17 cellular contexts compared by ENCODE assay signal in the genomic region with DNA sequence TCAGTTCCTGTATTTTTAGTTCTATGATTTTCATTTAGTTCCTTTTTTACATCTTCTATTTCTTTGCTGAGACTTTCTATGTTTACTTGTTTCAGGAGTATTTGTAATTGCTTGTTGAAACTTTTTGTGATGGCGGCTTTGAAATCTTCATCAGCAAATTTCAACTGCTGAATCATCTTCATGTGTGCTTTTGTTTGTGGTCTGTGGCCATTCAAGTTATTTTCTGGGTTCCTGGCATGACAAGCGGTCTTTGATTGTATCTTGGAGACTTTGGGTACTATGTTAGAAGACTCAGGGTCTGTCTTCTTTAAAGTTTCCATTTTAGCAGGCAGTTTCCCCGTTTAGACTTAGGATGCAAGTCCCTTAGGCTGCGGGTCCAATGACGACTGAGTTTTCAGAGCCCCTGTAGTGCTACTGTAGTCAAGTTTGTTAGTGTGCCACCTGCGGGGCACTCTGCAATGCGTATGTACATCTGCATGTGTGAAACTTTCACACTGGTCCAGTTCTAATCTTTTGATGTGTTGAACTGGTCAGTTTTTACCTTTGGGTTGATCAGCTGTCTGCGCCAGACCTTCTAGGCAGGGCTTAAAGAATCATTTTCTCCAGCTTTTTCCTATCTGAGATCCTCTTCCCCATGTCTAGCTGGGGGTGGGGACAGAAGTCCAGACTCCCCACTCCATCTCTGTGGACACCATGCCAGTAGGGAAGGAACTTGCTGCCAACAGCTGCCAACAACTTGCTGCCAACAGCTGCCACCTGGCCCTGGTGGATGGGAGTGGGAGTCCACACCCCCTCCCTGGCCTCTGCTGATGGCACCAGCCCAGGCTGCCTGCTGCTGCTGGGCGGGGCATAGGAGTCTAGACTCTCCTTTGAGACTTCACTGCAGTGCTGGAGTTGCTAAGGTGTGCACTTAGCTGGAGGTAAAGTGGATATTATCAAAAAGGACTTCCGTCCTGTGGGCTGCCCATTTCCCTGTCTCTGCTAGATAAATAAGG.
DNase-seq lines count a peak whose midpoint lies in the region; ATAC-seq lines count a peak whose summit lies in the region.
"Had no signal": no experiment of that assay in that cellular context is flagged by ENCODE, and none has a peak within 500 bp of the region (broad histone marks: within the 10 kb centered on the region; RNA-seq: fewer than 3 reads in every experiment).

No MANE protein-coding gene starts in this region.

- H3K4me1 ChIP-seq in CD4-positive, alpha-beta memory T cell (ENCODE audit: insufficient read depth, low read length), result no peaks in the 10 kb centered on the region
- H3K4me1 ChIP-seq: stomach had no signal

- CTCF ChIA-PET in activated CD8-positive, alpha-beta T cell treated with anti-CD3 and anti-CD28 coated beads, Interleukin-2, amount 10 ng/mL, durations not matched to agents 7 days and 5 days (lab: Charles Lee), result no interaction called here
- CTCF ChIA-PET in activated naive CD4-positive, alpha-beta T cell treated with anti-CD3 and anti-CD28 coated beads, Interleukin-2, amount 10 ng/mL, durations not matched to agents 7 days and 5 days (lab: Charles Lee), result no interaction called here
- CTCF ChIA-PET in CD4-positive, alpha-beta memory T cell (lab: Charles Lee; ENCODE audit: partially characterized antibody), result no interaction called here

- intact Hi-C loops in posterior cingulate gyrus (cut with DNase I), result no loop called here
- intact Hi-C loops in CD4-positive, alpha-beta memory T cell (cut with micrococcal nuclease), result no loop called here

- H3K9me3 Mint-ChIP-seq in activated CD8-positive, alpha-beta T cell treated with anti-CD3 and anti-CD28 coated beads, Interleukin-2, amount 10 ng/mL, durations not matched to agents 7 days and 5 days (ENCODE audit: insufficient read depth), result no peaks in the 10 kb centered on the region
- no peaks in the 10 kb centered on the region for H3K9me3 Mint-ChIP-seq in activated naive CD4-positive, alpha-beta T cell treated with anti-CD3 and anti-CD28 coated beads, Interleukin-2, amount 10 ng/mL, durations not matched to agents 7 days and 5 days
- H3K9me3 Mint-ChIP-seq in CD4-positive, alpha-beta memory T cell, result peaks cover 0 to 3% (median under 1%) of the 10 kb centered on the region in 8 donors

- no peaks in the 10 kb centered on the region for H3K27me3 Mint-ChIP-seq in activated CD8-positive, alpha-beta T cell treated with anti-CD3 and anti-CD28 coated beads, Interleukin-2, amount 10 ng/mL, durations not matched to agents 7 days and 5 days (ENCODE audit: low read depth)
- H3K27me3 Mint-ChIP-seq in activated naive CD4-positive, alpha-beta T cell treated with anti-CD3 and anti-CD28 coated beads, Interleukin-2, amount 10 ng/mL, durations not matched to agents 7 days and 5 days, result no peaks in the 10 kb centered on the region
- peaks cover 0 to 6% of the 10 kb centered on the region in 2 donors for H3K27me3 Mint-ChIP-seq in CD4-positive, alpha-beta memory T cell
- H3K27me3 Mint-ChIP-seq: memory B cell had no signal

- no peaks in the 10 kb centered on the region for H3K36me3 ChIP-seq in CD4-positive, alpha-beta memory T cell (ENCODE audit: insufficient read depth, low read length)
- H3K36me3 ChIP-seq: stomach had no signal

- H3K27me3 ChIP-seq in CD4-positive, alpha-beta memory T cell (ENCODE audit: insufficient read depth, low read length), result no peaks in the 10 kb centered on the region

- no peaks in the 10 kb centered on the region for H3K9me3 ChIP-seq in CD4-positive, alpha-beta memory T cell (ENCODE audit: control insufficient read depth in 1 of 2, low read length in 2 of 2)

- H3K27ac Mint-ChIP-seq in activated CD8-positive, alpha-beta T cell treated with anti-CD3 and anti-CD28 coated beads, Interleukin-2, amount 10 ng/mL, durations not matched to agents 7 days and 5 days, result no peak overlapping the region
- no peak overlapping the region for H3K27ac Mint-ChIP-seq in activated naive CD4-positive, alpha-beta T cell treated with anti-CD3 and anti-CD28 coated beads, Interleukin-2, amount 10 ng/mL, durations not matched to agents 7 days and 5 days
- H3K27ac Mint-ChIP-seq in CD4-positive, alpha-beta memory T cell, result no peak overlapping the region
- H3K27ac Mint-ChIP-seq: CD4-positive, alpha-beta T cell; memory B cell had no signal

- ATAC-seq in activated CD8-positive, alpha-beta T cell treated with anti-CD3 and anti-CD28 coated beads, Interleukin-2, amount 10 ng/mL, durations not matched to agents 7 days and 5 days, result no peak
- ATAC-seq: HepG2 had no signal

- H3K36me3 Mint-ChIP-seq in activated CD8-positive, alpha-beta T cell treated with anti-CD3 and anti-CD28 coated beads, Interleukin-2, amount 10 ng/mL, durations not matched to agents 7 days and 5 days (ENCODE audit: low read depth), result no peaks in the 10 kb centered on the region
- H3K36me3 Mint-ChIP-seq in activated naive CD4-positive, alpha-beta T cell treated with anti-CD3 and anti-CD28 coated beads, Interleukin-2, amount 10 ng/mL, durations not matched to agents 7 days and 5 days, result no peaks in the 10 kb centered on the region
- no peaks in the 10 kb centered on the region for H3K36me3 Mint-ChIP-seq in CD4-positive, alpha-beta memory T cell
- H3K36me3 Mint-ChIP-seq: memory B cell had no signal

- POLR2A ChIA-PET in activated CD8-positive, alpha-beta T cell treated with anti-CD3 and anti-CD28 coated beads, Interleukin-2, amount 10 ng/mL, durations not matched to agents 7 days and 5 days (lab: Charles Lee), result no interaction called here
- POLR2A ChIA-PET in CD4-positive, alpha-beta memory T cell (lab: Charles Lee; ENCODE audit: partially characterized antibody), result no interaction called here

- H3K4me3 ChIP-seq in CD4-positive, alpha-beta memory T cell (ENCODE audit: low read length in 2 of 2), result no peak overlapping the region
- H3K4me3 ChIP-seq: stomach had no signal

- H3K4me3 Mint-ChIP-seq in activated CD8-positive, alpha-beta T cell treated with anti-CD3 and anti-CD28 coated beads, Interleukin-2, amount 10 ng/mL, durations not matched to agents 7 days and 5 days, result no peak overlapping the region
- H3K4me3 Mint-ChIP-seq in activated naive CD4-positive, alpha-beta T cell treated with anti-CD3 and anti-CD28 coated beads, Interleukin-2, amount 10 ng/mL, durations not matched to agents 7 days and 5 days, result no peak overlapping the region
- no peak overlapping the region for H3K4me3 Mint-ChIP-seq in CD4-positive, alpha-beta memory T cell
- H3K4me3 Mint-ChIP-seq: CD4-positive, alpha-beta T cell; memory B cell had no signal

- no peaks in the 10 kb centered on the region for H3K4me1 Mint-ChIP-seq in activated CD8-positive, alpha-beta T cell treated with anti-CD3 and anti-CD28 coated beads, Interleukin-2, amount 10 ng/mL, durations not matched to agents 7 days and 5 days (ENCODE audit: low read depth)
- no peaks in the 10 kb centered on the region for H3K4me1 Mint-ChIP-seq in activated naive CD4-positive, alpha-beta T cell treated with anti-CD3 and anti-CD28 coated beads, Interleukin-2, amount 10 ng/mL, durations not matched to agents 7 days and 5 days
- H3K4me1 Mint-ChIP-seq in CD4-positive, alpha-beta memory T cell, result no peaks in the 10 kb centered on the region
- H3K4me1 Mint-ChIP-seq: memory B cell had no signal

- DNase-seq in NCI-H1417 (lab: John Stamatoyannopoulos, UW), result peak; percentile 28 to 48 (median 33)
- DNase-seq in NCI-H1417 treated with DMSO at 0.1 percent for 48 hours (lab: John Stamatoyannopoulos, UW), result no peak
- DNase-seq in NCI-H2081 treated with DMSO at 0.1 percent for 48 hours (lab: John Stamatoyannopoulos, UW), result peak; percentile 52
- peak; percentile 18 for DNase-seq in amniotic epithelial cell (ENCODE audit: low read depth)
- DNase-seq in posterior cingulate gyrus, result peak in 6 of 10 donors; percentile 17 to 89 (median 64)
- DNase-seq in activated CD8-positive, alpha-beta T cell treated with anti-CD3 and anti-CD28 coated beads, Interleukin-2, amount 10 ng/mL, durations not matched to agents 7 days and 5 days, result no peak
- no peak for DNase-seq in activated naive CD4-positive, alpha-beta T cell treated with anti-CD3 and anti-CD28 coated beads, Interleukin-2, amount 10 ng/mL, durations not matched to agents 7 days and 5 days
- no peak for DNase-seq in CD4-positive, alpha-beta memory T cell
- DNase-seq: 8988T; activated effector memory CD4-positive, alpha-beta T cell treated with anti-CD3 and anti-CD28 coated beads, Interleukin-2, amount 50 U/mL, for 16 hours; CD4-positive, alpha-beta T cell; effector memory CD4-positive, alpha-beta T cell; GDM1; NCI-H1930; stomach had no signal

- H3K27ac ChIP-seq in CD4-positive, alpha-beta memory T cell (ENCODE audit: low read depth, low read length), result no peak overlapping the region
- H3K27ac ChIP-seq: stomach had no signal

Comparison
In these comparisons a context has a peak if more than half of its experiments do, and no peak if none do; other contexts are left out.
1. DNase-seq: peak in NCI-H1417 (3 of 3), NCI-H2081 treated with DMSO at 0.1 percent for 48 hours (single experiment), amniotic epithelial cell (single experiment) and posterior cingulate gyrus (6 of 10); none in NCI-H1417 treated with DMSO at 0.1 percent for 48 hours (single experiment), activated CD8-positive, alpha-beta T cell treated with anti-CD3 and anti-CD28 coated beads, Interleukin-2, amount 10 ng/mL, durations not matched to agents 7 days and 5 days (single experiment), activated naive CD4-positive, alpha-beta T cell treated with anti-CD3 and anti-CD28 coated beads, Interleukin-2, amount 10 ng/mL, durations not matched to agents 7 days and 5 days (single experiment) and CD4-positive, alpha-beta memory T cell (0 of 5).